8 cellular contexts compared by ENCODE assay signal in genomic region chr22:44023404-44024287, GRCh38. TPM values are rescaled to one million over a fixed set of nuclear protein-coding genes. Genes with fewer than 3 reads are reported as not detected.
DNase-seq lines count a peak whose midpoint lies in the region; ATAC-seq and FAIRE-seq lines count a peak whose summit lies in the region.

No MANE protein-coding gene starts in this region.

- H3K4me1 ChIP-seq in SJSA1 (replicated peaks), result peaks cover 28% of the 10 kb centered on the region
- peaks cover 7% of the 10 kb centered on the region; the same call in 1 of the 2 replicates for H3K4me1 ChIP-seq in SJCRH30

- H3K4me3 ChIP-seq in SJSA1 (peak overlapping the region; percentile 51), SJCRH30 (no peak overlapping the region)

- no peaks in the 10 kb centered on the region for H3K27me3 ChIP-seq in SJSA1 (replicated peaks)
- H3K27me3 ChIP-seq in SJCRH30, result no peaks in the 10 kb centered on the region

- FAIRE-seq in GM19239 (lab: Jason Lieb, UNC), result peak; percentile 83

- H3K9me3 ChIP-seq in SJSA1 (replicated peaks) (no peaks in the 10 kb centered on the region), SJCRH30 (replicated peaks) (no peaks in the 10 kb centered on the region)

- peaks cover 7% of the 10 kb centered on the region for H3K36me3 ChIP-seq in SJSA1
- H3K36me3 ChIP-seq in SJCRH30, result no peaks in the 10 kb centered on the region

- DNase-seq in AML-193 (lab: John Stamatoyannopoulos, UW) (peak; percentile 28 to 49), GM19239 (ENCODE audit: insufficient read length, low spot score) (no peak), SJSA1 (ENCODE audit: low read depth in 1 of 2, low spot score in 2 of 2) (peak; percentile 53 to 65), cerebellum (ENCODE audit: low spot score) (peak; percentile 21), left kidney (ENCODE audit: low read depth, low spot score) (peak; percentile 65), SJCRH30 (no peak)
- peak; percentile 22 for DNase-seq in stimulated activated CD8-positive, alpha-beta memory T cell treated with anti-CD3 and anti-CD28 coated beads, Interleukin-4, amount 100 ng/mL, for 24 hours (ENCODE audit: low read depth)

- H3K27ac ChIP-seq in SJSA1, result peak overlapping the region; percentile 58
- no peak overlapping the region for H3K27ac ChIP-seq in SJCRH30

- ATAC-seq in HG03521 (IDR thresholded peaks at IDR 0.05; ENCODE audit: unreplicated experiment), result no peak

RNA-seq across cellular contexts. Expression of gene PARVB, which starts 0.5 kb away (rescaled TPM):
- total RNA-seq in SJSA1 (2014; rRNA removed; shearing (Covaris generic)), result 22.3 and 33.0 TPM in 2 replicates
- total RNA-seq in cerebellum, result 5.1 TPM
- not detected in 2 replicates for total RNA-seq in SJCRH30 (2014; rRNA removed; shearing (Covaris generic))

Comparison
In these comparisons a context has a peak if more than half of its experiments do, and no peak if none do; other contexts are left out.
1. DNase-seq: peak in AML-193 (2 of 2), SJSA1 (2 of 2), cerebellum (single experiment), left kidney (single experiment) and stimulated activated CD8-positive, alpha-beta memory T cell treated with anti-CD3 and anti-CD28 coated beads, Interleukin-4, amount 100 ng/mL, for 24 hours (single experiment); none in GM19239 (single experiment) and SJCRH30 (0 of 2).